Comparison of ENCODE assay signal across 18 cellular contexts in the genomic region with DNA sequence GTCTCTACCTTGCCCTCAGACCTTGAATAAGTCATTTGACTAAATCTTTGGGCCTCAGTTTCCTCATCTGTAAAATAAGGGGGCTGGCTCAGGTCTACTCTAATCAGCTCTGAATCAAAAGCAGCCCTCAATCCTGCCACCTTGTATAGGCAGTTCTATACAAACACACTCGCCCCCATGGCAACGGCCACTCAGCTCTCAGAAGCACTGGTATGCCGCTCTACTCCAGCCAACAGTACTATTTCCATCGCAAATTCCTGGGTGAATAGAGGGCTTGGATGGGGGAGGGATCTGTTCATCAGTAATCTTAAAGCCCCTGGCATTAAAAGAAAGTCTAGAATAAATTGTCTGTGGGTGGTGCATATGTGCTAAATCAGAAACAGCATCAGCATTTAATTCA. TPM values are rescaled to one million over a fixed set of nuclear protein-coding genes. Genes with fewer than 3 reads are reported as not detected.
DNase-seq lines count a peak whose midpoint lies in the region; ATAC-seq and TF ChIP-seq lines count a peak whose summit lies in the region.
"Had no signal": no experiment of that assay in that cellular context is flagged by ENCODE, and none has a peak within 500 bp of the region (broad histone marks: within the 10 kb centered on the region; RNA-seq: fewer than 3 reads in every experiment).

No MANE protein-coding gene starts in this region.

- H3K27ac ChIP-seq in heart right ventricle: peak overlapping the region in 7 of 10 donors; percentile 29 to 79 (median 57)
- H3K27ac ChIP-seq in mesendoderm (ENCODE audit: low read depth, low read length): no peak overlapping the region
- H3K27ac ChIP-seq: colonic mucosa, gastrocnemius medialis had no signal

- H3K4me3 ChIP-seq in heart right ventricle (no peak overlapping the region), mesendoderm (ENCODE audit: low read length) (no peak overlapping the region)
- H3K4me3 ChIP-seq: colonic mucosa, gastrocnemius medialis had no signal

- no peaks in the 10 kb centered on the region for H3K27me3 ChIP-seq in heart right ventricle
- H3K27me3 ChIP-seq in mesendoderm (ENCODE audit: insufficient read depth, low read length, poor library complexity): no peaks in the 10 kb centered on the region
- H3K27me3 ChIP-seq: colonic mucosa, gastrocnemius medialis had no signal

- no peak overlapping the region for H2AK5ac ChIP-seq in mesendoderm (ENCODE audit: low read length)

- H3K4ac ChIP-seq in mesendoderm (ENCODE audit: low read depth, low read length): no peak overlapping the region

- no peaks in the 10 kb centered on the region for H3K79me1 ChIP-seq in mesendoderm (ENCODE audit: low read length)

- no peak overlapping the region for H3K23ac ChIP-seq in mesendoderm (ENCODE audit: low read length)

- no peak overlapping the region for H3K4me2 ChIP-seq in mesendoderm (ENCODE audit: low read length)

- no peaks in the 10 kb centered on the region for H3K79me2 ChIP-seq in mesendoderm (ENCODE audit: control insufficient read depth, insufficient read depth, low read length)

- H4K5ac ChIP-seq in mesendoderm (ENCODE audit: low read length): no peak overlapping the region

- H3K4me1 ChIP-seq in heart right ventricle (peaks cover 0 to 20% (median 11%) of the 10 kb centered on the region in 9 donors), mesendoderm (ENCODE audit: control insufficient read depth, low read depth, low read length) (no peaks in the 10 kb centered on the region)
- H3K4me1 ChIP-seq: colonic mucosa, gastrocnemius medialis had no signal

- H4K8ac ChIP-seq in mesendoderm (ENCODE audit: low read depth, low read length): no peak overlapping the region

- no peaks in the 10 kb centered on the region for H3K27me3 Mint-ChIP-seq in natural killer cell (ENCODE audit: low read depth in 2 of 2)
- H3K27me3 Mint-ChIP-seq: activated CD4-positive, alpha-beta T cell treated with anti-CD3 and anti-CD28 coated beads, Interleukin-2, amount 10 ng/mL, durations not matched to agents 7 days and 5 days; CD8-positive, alpha-beta memory T cell; memory B cell; stimulated activated naive CD8-positive, alpha-beta T cell treated with anti-CD3 and anti-CD28 coated beads, Interleukin-15, Interleukin-2, amounts not matched to agents 100 ng/mL and 50 ng/mL, for 24 hours had no signal

- no peak overlapping the region for H3K9ac ChIP-seq in mesendoderm (ENCODE audit: low read length)

- 34 to 43% methylated on average over 4 of the region's 4 CpGs for WGBS in heart right ventricle, 2 donors
- no CpG with 5 or more reads among the region's 4 CpGs for WGBS in mesendoderm (ENCODE audit: extremely low coverage, insufficient coverage, low lambda C conversion rate)

- DNase-seq in EH (ENCODE audit: low read depth) (peak; percentile 44), NCI-H526 treated with DMSO at 0.1 percent for 48 hours (lab: John Stamatoyannopoulos, UW) (peak; percentile 54), heart right ventricle (peak; percentile 45 to 50), mesendoderm (peak; percentile 84), natural killer cell (no peak), AML-193 (lab: John Stamatoyannopoulos, UW) (no peak), SHP77 (lab: John Stamatoyannopoulos, UW) (no peak)
- DNase-seq: activated CD4-positive, alpha-beta T cell treated with anti-CD3 and anti-CD28 coated beads, Interleukin-2, amount 10 ng/mL, durations not matched to agents 7 days and 5 days; activated naive CD4-positive, alpha-beta T cell treated with Interleukin-2 at 50 U/mL for 16 hours; aorta; CD8-positive, alpha-beta memory T cell; colonic mucosa; gastrocnemius medialis; NCI-H524 treated with DMSO at 0.1 percent for 48 hours; retina had no signal

- ATAC-seq in heart right ventricle (peak; percentile 43 to 88 (median 76)), GM19397 (IDR thresholded peaks at IDR 0.05; ENCODE audit: unreplicated experiment) (no peak), natural killer cell (no peak)
- ATAC-seq: gastrocnemius medialis had no signal

- no peak for TF ChIP-seq CTCF in heart right ventricle (IDR thresholded peaks at IDR 0.05)
- no peak for TF ChIP-seq CTCF in natural killer cell (IDR thresholded peaks at IDR 0.05)

- H3K4me3 Mint-ChIP-seq in natural killer cell: no peak overlapping the region
- H3K4me3 Mint-ChIP-seq: activated CD4-positive, alpha-beta T cell treated with anti-CD3 and anti-CD28 coated beads, Interleukin-2, amount 10 ng/mL, durations not matched to agents 7 days and 5 days; CD8-positive, alpha-beta memory T cell; memory B cell; stimulated activated naive CD8-positive, alpha-beta T cell treated with anti-CD3 and anti-CD28 coated beads, Interleukin-15, Interleukin-2, amounts not matched to agents 100 ng/mL and 50 ng/mL, for 24 hours had no signal

- H3K4me1 Mint-ChIP-seq in natural killer cell: no peaks in the 10 kb centered on the region
- H3K4me1 Mint-ChIP-seq: activated CD4-positive, alpha-beta T cell treated with anti-CD3 and anti-CD28 coated beads, Interleukin-2, amount 10 ng/mL, durations not matched to agents 7 days and 5 days; CD8-positive, alpha-beta memory T cell; memory B cell had no signal

- no peaks in the 10 kb centered on the region for H3K9me3 ChIP-seq in heart right ventricle
- H3K9me3 ChIP-seq: colonic mucosa, gastrocnemius medialis had no signal

- no peak overlapping the region for H3K27ac Mint-ChIP-seq in natural killer cell
- H3K27ac Mint-ChIP-seq: activated CD4-positive, alpha-beta T cell treated with anti-CD3 and anti-CD28 coated beads, Interleukin-2, amount 10 ng/mL, durations not matched to agents 7 days and 5 days; CD8-positive, alpha-beta memory T cell; memory B cell; stimulated activated naive CD8-positive, alpha-beta T cell treated with anti-CD3 and anti-CD28 coated beads, Interleukin-15, Interleukin-2, amounts not matched to agents 100 ng/mL and 50 ng/mL, for 24 hours had no signal

- intact Hi-C loops in heart right ventricle (cut with DNase I) (loop anchor here in 2 of 10 donors (1.0 to 2.0 kb wide), 2 partner anchors 168 kb away; no protein-coding TSS in a partner anchor), natural killer cell (cut with micrococcal nuclease) (no loop called here)

- no peak overlapping the region for H3K56ac ChIP-seq in mesendoderm (ENCODE audit: low read length)

- no peak overlapping the region for H2BK120ac ChIP-seq in mesendoderm (ENCODE audit: low read depth, low read length)

- H2BK15ac ChIP-seq in mesendoderm (replicated peaks; ENCODE audit: low read depth): no peak overlapping the region

- H2BK5ac ChIP-seq in mesendoderm (ENCODE audit: low read length): no peak overlapping the region

- no peaks in the 10 kb centered on the region for H3K9me3 Mint-ChIP-seq in natural killer cell
- H3K9me3 Mint-ChIP-seq: activated CD4-positive, alpha-beta T cell treated with anti-CD3 and anti-CD28 coated beads, Interleukin-2, amount 10 ng/mL, durations not matched to agents 7 days and 5 days; CD8-positive, alpha-beta memory T cell; memory B cell; stimulated activated naive CD8-positive, alpha-beta T cell treated with anti-CD3 and anti-CD28 coated beads, Interleukin-15, Interleukin-2, amounts not matched to agents 100 ng/mL and 50 ng/mL, for 24 hours had no signal

- H3K36me3 ChIP-seq in heart right ventricle (no peaks in the 10 kb centered on the region), mesendoderm (ENCODE audit: control insufficient read depth, insufficient read depth, low read length) (no peaks in the 10 kb centered on the region)
- H3K36me3 ChIP-seq: colonic mucosa, gastrocnemius medialis had no signal

- no peaks in the 10 kb centered on the region for H3K36me3 Mint-ChIP-seq in natural killer cell
- H3K36me3 Mint-ChIP-seq: CD8-positive, alpha-beta memory T cell; memory B cell had no signal

- H3K18ac ChIP-seq in mesendoderm (ENCODE audit: low read length): no peak overlapping the region

RNA-seq across cellular contexts. Expression of a gene that starts 21.2 kb away (rescaled TPM):
- total RNA-seq in heart right ventricle (10 to 100 TPM; 49.6 to 86.9 (median 70.7) TPM), natural killer cell (10 to 100 TPM; 55.4 to 76.9 (median 70.0) TPM)
- 1 to 10 TPM; 6.4 to 8.9 TPM for polyA plus RNA-seq in heart right ventricle
- 21.1 TPM for polyA plus RNA-seq in mesendoderm (2013, experiment 1 of 2)
- 21.2 TPM for polyA plus RNA-seq in mesendoderm (2013, experiment 2 of 2)

Comparison
In these comparisons a context has a peak if more than half of its experiments do, and no peak if none do; other contexts are left out.
1. DNase-seq: peak in EH (single experiment), NCI-H526 treated with DMSO at 0.1 percent for 48 hours (single experiment), heart right ventricle (2 of 2) and mesendoderm (single experiment); none in natural killer cell (single experiment), AML-193 (0 of 2) and SHP77 (0 of 2).
2. ATAC-seq: peak in heart right ventricle (8 of 8); none in GM19397 (single experiment) and natural killer cell (0 of 3).